In the genomic region with DNA sequence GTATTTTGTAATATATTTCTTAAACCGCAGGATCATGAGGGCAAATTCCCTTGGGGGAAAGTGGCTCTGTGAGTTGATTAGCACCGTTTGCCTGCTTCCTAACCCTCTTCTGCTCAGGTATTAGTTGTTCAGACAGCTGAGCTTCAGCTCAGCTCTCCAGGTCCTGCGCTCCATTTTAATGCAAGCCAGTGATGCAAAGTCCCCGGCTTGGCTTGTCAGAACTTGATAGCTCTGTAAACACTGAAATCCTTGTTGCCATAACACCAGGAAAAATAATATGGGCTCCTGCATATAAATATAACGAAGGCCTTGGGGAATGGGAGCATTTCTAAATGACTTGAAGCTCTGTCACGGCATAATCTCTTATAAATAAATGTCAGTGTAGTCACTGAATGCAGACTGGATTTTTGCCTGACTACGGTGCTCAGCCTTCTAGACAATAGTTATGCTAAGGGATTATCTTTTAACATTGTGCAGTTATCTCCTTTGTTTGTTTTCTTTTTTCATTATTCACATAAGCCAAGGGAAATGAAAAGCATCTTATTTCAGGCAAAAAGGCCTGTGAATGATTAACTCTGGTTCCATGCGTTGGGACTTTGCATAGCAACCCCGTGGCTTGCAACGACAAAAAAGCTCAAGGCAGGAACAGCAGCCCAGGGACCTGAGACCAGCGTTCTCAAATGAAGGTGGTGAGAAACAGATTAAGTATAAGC, we compare ENCODE assay signal across 8 cellular contexts.
DNase-seq lines count a peak whose midpoint lies in the region; ATAC-seq and TF ChIP-seq lines count a peak whose summit lies in the region.

No MANE protein-coding gene starts in this region.

- H3K79me2 ChIP-seq in OCI-LY3 (ENCODE audit: low read length) = no peaks in the 10 kb centered on the region

- H3K4me1 ChIP-seq in OCI-LY3 (ENCODE audit: low read length) = peaks cover 15% of the 10 kb centered on the region

- peak; percentile 37 to 69 for DNase-seq in foreskin fibroblast
- no peak for DNase-seq in sciatic nerve (ENCODE audit: low spot score)
- DNase-seq in GDM1 (lab: John Stamatoyannopoulos, UW) = no peak
- DNase-seq in activated CD8-positive, alpha-beta memory T cell treated with anti-CD3 and anti-CD28 coated beads for 24 hours = no peak
- DNase-seq in cerebellar nuclear complex (lab: John Stamatoyannopoulos, UW) = no peak

- H3K4me3 ChIP-seq in OCI-LY3 (ENCODE audit: low read length) = peak overlapping the region; percentile 32
- H3K4me3 ChIP-seq in foreskin fibroblast (ENCODE audit: low read depth in 1 of 2, low read length in 2 of 2) = peak overlapping the region in 1 of 2 donors; percentile 2

- no peaks in the 10 kb centered on the region for H3K36me3 ChIP-seq in OCI-LY3 (replicated peaks; ENCODE audit: low read depth, low read length)

- intact Hi-C loops in sciatic nerve (cut with DNase I) = no loop called here

- H4K20me1 ChIP-seq in OCI-LY3 (ENCODE audit: insufficient read depth, low read length) = no peaks in the 10 kb centered on the region

- no peaks in the 10 kb centered on the region for H3K9me3 ChIP-seq in OCI-LY3 (ENCODE audit: insufficient read depth, low read length)

- peak; percentile 40 for ATAC-seq in GM19043 (IDR thresholded peaks at IDR 0.05; ENCODE audit: low read depth, unreplicated experiment)
- peak; percentile 41 for ATAC-seq in HG03196 (IDR thresholded peaks at IDR 0.05; ENCODE audit: unreplicated experiment)
- ATAC-seq in sciatic nerve = peak; percentile 57

- TF ChIP-seq CTCF in OCI-LY3 (IDR thresholded peaks at IDR 0.05; ENCODE audit: low read depth, low read length) = no peak
- no peak for TF ChIP-seq CTCF in foreskin fibroblast (IDR thresholded peaks at IDR 0.05; ENCODE audit: low read depth, low read length)

- H2AFZ ChIP-seq in OCI-LY3 (ENCODE audit: low read depth, low read length) = peak overlapping the region; percentile 36; the same call in 1 of the 2 replicates

- H3K27me3 ChIP-seq in OCI-LY3 (ENCODE audit: low read depth, low read length) = peaks cover 2% of the 10 kb centered on the region; the same call in 1 of the 2 replicates

- no peak overlapping the region for H3K9ac ChIP-seq in OCI-LY3 (ENCODE audit: low read length)

- H3K4me2 ChIP-seq in OCI-LY3 (ENCODE audit: low read length) = peak overlapping the region; percentile 66

- H3K27ac ChIP-seq in OCI-LY3 (ENCODE audit: low read length) = no peak overlapping the region

Comparison
In these comparisons a context has a peak if more than half of its experiments do, and no peak if none do; other contexts are left out.
1. DNase-seq: peak in foreskin fibroblast (2 of 2); none in sciatic nerve (single experiment), GDM1 (single experiment), activated CD8-positive, alpha-beta memory T cell treated with anti-CD3 and anti-CD28 coated beads for 24 hours (single experiment) and cerebellar nuclear complex (0 of 2).
2. Peak in every context shown above with its lines, with median percentiles within 50 percentile points of each other: ATAC-seq.